ENCODE assay signal across 2 cellular contexts in the genomic region with DNA sequence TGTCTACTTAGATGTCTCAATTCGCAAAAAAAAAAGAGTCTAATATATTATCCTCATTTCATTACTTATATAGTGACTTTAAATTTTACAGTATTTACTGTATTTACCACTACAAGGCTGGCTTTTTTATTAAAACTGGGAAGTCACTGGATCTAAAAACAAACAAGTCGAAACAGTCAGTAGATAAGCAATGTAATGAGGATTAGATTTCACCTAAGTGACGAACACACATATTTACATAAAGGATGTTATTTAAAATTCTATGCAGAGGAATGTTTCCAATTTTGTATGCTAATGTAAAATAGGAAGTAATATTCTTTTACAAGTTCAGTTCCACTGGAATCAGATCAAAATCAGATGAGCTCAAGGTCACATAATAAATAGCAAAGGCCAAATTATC.
TF ChIP-seq lines count a peak whose summit lies in the region.

No MANE protein-coding gene starts in this region.

TF ChIP-seq in HepG2, 621 proteins besides CTCF, POLR2A, EP300 and RAD21:
- no peak for TF ChIP-seq ZFAT (CRISPR knock-in tag; conservative IDR thresholded peaks at IDR 0.05)

TF ChIP-seq in IMR-90, 13 proteins besides CTCF, POLR2A, EP300 and RAD21:
- TF ChIP-seq CEBPB (IDR thresholded peaks at IDR 0.05; ENCODE audit: low read depth, low read length) (no peak), SMC3 (IDR thresholded peaks at IDR 0.05; ENCODE audit: low read depth, low read length) (no peak), RCOR1 (IDR thresholded peaks at IDR 0.05; ENCODE audit: insufficient replicate concordance, low read length) (no peak), USF2 (IDR thresholded peaks at IDR 0.05; ENCODE audit: low read depth, low read length) (no peak), MAFK (IDR thresholded peaks at IDR 0.05; ENCODE audit: low read depth, low read length) (no peak), FOS (IDR thresholded peaks at IDR 0.05; ENCODE audit: low read depth, low read length) (no peak), BHLHE40 (IDR thresholded peaks at IDR 0.05; ENCODE audit: low read depth, low read length) (no peak), MAZ (IDR thresholded peaks at IDR 0.05; ENCODE audit: borderline replicate concordance, low read depth, low read length) (no peak), CHD1 (IDR thresholded peaks at IDR 0.05; ENCODE audit: low read depth, low read length) (no peak), NFE2L2 (IDR thresholded peaks at IDR 0.05; ENCODE audit: low read depth, low read length) (no peak), MXI1 (IDR thresholded peaks at IDR 0.05; ENCODE audit: borderline replicate concordance, low read depth, low read length) (no peak), RFX5 (IDR thresholded peaks at IDR 0.05; ENCODE audit: low read depth, low read length) (no peak)
- TF ChIP-seq, protein P1, sequence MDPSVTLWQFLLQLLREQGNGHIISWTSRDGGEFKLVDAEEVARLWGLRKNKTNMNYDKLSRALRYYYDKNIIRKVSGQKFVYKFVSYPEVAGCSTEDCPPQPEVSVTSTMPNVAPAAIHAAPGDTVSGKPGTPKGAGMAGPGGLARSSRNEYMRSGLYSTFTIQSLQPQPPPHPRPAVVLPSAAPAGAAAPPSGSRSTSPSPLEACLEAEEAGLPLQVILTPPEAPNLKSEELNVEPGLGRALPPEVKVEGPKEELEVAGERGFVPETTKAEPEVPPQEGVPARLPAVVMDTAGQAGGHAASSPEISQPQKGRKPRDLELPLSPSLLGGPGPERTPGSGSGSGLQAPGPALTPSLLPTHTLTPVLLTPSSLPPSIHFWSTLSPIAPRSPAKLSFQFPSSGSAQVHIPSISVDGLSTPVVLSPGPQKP (IDR thresholded peaks at IDR 0.05; ENCODE audit: borderline replicate concordance, low read depth, low read length) = no peak
